Comparison of ENCODE assay signal across 15 cellular contexts in the genomic region with DNA sequence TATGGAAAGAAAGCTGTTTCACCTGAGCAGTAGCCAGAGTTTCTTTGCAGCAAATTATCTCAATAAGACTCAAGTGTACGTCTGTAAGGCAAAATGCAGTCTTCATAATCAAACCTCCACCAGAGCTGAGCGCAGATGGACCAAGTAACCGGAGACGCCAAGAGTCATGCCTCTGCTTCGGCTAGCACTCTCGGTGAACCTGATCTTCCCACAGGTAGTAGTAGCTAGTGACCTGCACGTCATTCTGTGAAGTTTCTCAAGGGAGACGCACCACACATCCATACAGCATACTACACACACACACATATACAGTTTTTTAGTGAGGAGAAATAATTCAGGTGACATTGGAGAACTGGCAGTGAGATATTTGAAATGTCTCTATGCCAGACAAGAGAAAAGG.
A peak's percentile ranks its signal among the peaks of the same experiment; 100 is the strongest.
DNase-seq lines count a peak whose midpoint lies in the region; ATAC-seq and TF ChIP-seq lines count a peak whose summit lies in the region.
"Had no signal": no experiment of that assay in that cellular context is flagged by ENCODE, and none has a peak within 500 bp of the region (broad histone marks: within the 10 kb centered on the region; RNA-seq: fewer than 3 reads in every experiment).

No MANE protein-coding gene starts in this region.

- peak overlapping the region; percentile 12 to 57 (median 41) for H3K27ac Mint-ChIP-seq in nephron

- H3K27me3 ChIP-seq in heart left ventricle (no peaks in the 10 kb centered on the region), adipocyte (replicated peaks; ENCODE audit: control insufficient read depth, insufficient read depth, low read length) (no peaks in the 10 kb centered on the region), skeletal muscle tissue (ENCODE audit: control insufficient read depth in 3 of 3, insufficient read depth in 3 of 3, low read length in 3 of 3) (no peaks in the 10 kb centered on the region)
- H3K27me3 ChIP-seq: Peyer's patch had no signal

- peak overlapping the region in 9 of 12 donors; percentile 6 to 35 (median 26) for H3K4me3 ChIP-seq in heart left ventricle
- H3K4me3 ChIP-seq in adipocyte (ENCODE audit: low read length): peak overlapping the region; percentile 48
- H3K4me3 ChIP-seq in skeletal muscle tissue (ENCODE audit: low read length in 3 of 3): peak overlapping the region in 2 of 3 donors; percentile 2 to 23
- H3K4me3 ChIP-seq: Peyer's patch had no signal

- no peaks in the 10 kb centered on the region for H3K9me3 Mint-ChIP-seq in nephron

- no peak for TF ChIP-seq POLR2A in heart left ventricle (IDR thresholded peaks at IDR 0.05)

- H3K9ac ChIP-seq in adipocyte (ENCODE audit: low read length) (no peak overlapping the region), skeletal muscle tissue (ENCODE audit: low read depth in 1 of 3, low read length in 3 of 3) (peak overlapping the region in 1 of 3 donors; percentile 54)

- H3K4me3 Mint-ChIP-seq in nephron: no peak overlapping the region

- peaks cover 3 to 83% (median 44%) of the 10 kb centered on the region in 12 donors for H3K4me1 ChIP-seq in heart left ventricle
- peaks cover 43% of the 10 kb centered on the region for H3K4me1 ChIP-seq in adipocyte (ENCODE audit: control insufficient read depth, insufficient read depth, low read length)
- peaks cover 6 to 22% (median 6%) of the 10 kb centered on the region in 3 donors for H3K4me1 ChIP-seq in skeletal muscle tissue (ENCODE audit: control insufficient read depth in 3 of 3, insufficient read depth in 3 of 3, low read length in 3 of 3)
- H3K4me1 ChIP-seq: Peyer's patch had no signal

- H3K4me1 Mint-ChIP-seq in nephron: peaks cover 51% of the 10 kb centered on the region

- intact Hi-C loops in heart left ventricle (cut with DNase I) (loop anchor here (5.0 to 10.0 kb wide), 8 partner anchors 227 to 500 kb away; a partner anchor contains a TSS), left cardiac atrium (cut with DNase I) (loop anchor here (5.0 to 10.0 kb wide), 5 partner anchors 230 to 380 kb away; a partner anchor contains a TSS)

- no peaks in the 10 kb centered on the region for H3K9me3 ChIP-seq in heart left ventricle
- no peaks in the 10 kb centered on the region for H3K9me3 ChIP-seq in adipocyte (ENCODE audit: control insufficient read depth, low read length)
- H3K9me3 ChIP-seq in skeletal muscle tissue (ENCODE audit: control insufficient read depth in 3 of 3, low read length in 3 of 3): no peaks in the 10 kb centered on the region
- H3K9me3 ChIP-seq: Peyer's patch had no signal

- H3K27ac ChIP-seq in heart left ventricle (peak overlapping the region; percentile 44 to 93 (median 77)), skeletal muscle tissue (ENCODE audit: low read depth, low read length) (peak overlapping the region; percentile 72)
- H3K27ac ChIP-seq: C4-2B, Peyer's patch had no signal

- ATAC-seq in heart left ventricle (no peak), left cardiac atrium (no peak), GM21717 (IDR thresholded peaks at IDR 0.05; ENCODE audit: unreplicated experiment) (no peak)

- H3K27me3 Mint-ChIP-seq in nephron (ENCODE audit: low read depth): no peaks in the 10 kb centered on the region

- H3K36me3 ChIP-seq in heart left ventricle (no peaks in the 10 kb centered on the region), adipocyte (ENCODE audit: control insufficient read depth, insufficient read depth, low read length, severe bottlenecking) (no peaks in the 10 kb centered on the region), skeletal muscle tissue (ENCODE audit: control insufficient read depth in 3 of 3, insufficient read depth in 3 of 3, low read length in 3 of 3) (no peaks in the 10 kb centered on the region)
- H3K36me3 ChIP-seq: Peyer's patch had no signal

- DNase-seq in heart left ventricle: no peak
- no peak for DNase-seq in left cardiac atrium
- DNase-seq in adipocyte (ENCODE audit: low read depth): no peak
- no peak for DNase-seq in GM20000 (ENCODE audit: low spot score)
- no peak for DNase-seq in ureter (ENCODE audit: low spot score)
- DNase-seq: 8988T, KG1, NCI-H1092 treated with DMSO at 0.1 percent for 48 hours, NCI-H1694, NCI-H82, Peyer's patch had no signal

- 62 to 75% (median 71%) methylated on average over 8 of the region's 8 CpGs for WGBS in heart left ventricle, 4 donors

- TF ChIP-seq CTCF in heart left ventricle (IDR thresholded peaks at IDR 0.05) (no peak), nephron (IDR thresholded peaks at IDR 0.05; ENCODE audit: unreplicated experiment in 3 of 3) (no peak), GM20000 (IDR thresholded peaks at IDR 0.05; ENCODE audit: extremely low read depth, missing control alignments) (no peak)

- no peaks in the 10 kb centered on the region for H3K36me3 Mint-ChIP-seq in nephron (ENCODE audit: low read depth)
